Comparison of ENCODE assay signal across 1 cellular context in genomic region chr2:101883860-101884259, GRCh38.
TF ChIP-seq lines count a peak whose summit lies in the region.

No MANE protein-coding gene starts in this region.

TF ChIP-seq in GM12878, 131 proteins besides CTCF, POLR2A, EP300 and RAD21 (continued from another document):
- TF ChIP-seq, protein P1, sequence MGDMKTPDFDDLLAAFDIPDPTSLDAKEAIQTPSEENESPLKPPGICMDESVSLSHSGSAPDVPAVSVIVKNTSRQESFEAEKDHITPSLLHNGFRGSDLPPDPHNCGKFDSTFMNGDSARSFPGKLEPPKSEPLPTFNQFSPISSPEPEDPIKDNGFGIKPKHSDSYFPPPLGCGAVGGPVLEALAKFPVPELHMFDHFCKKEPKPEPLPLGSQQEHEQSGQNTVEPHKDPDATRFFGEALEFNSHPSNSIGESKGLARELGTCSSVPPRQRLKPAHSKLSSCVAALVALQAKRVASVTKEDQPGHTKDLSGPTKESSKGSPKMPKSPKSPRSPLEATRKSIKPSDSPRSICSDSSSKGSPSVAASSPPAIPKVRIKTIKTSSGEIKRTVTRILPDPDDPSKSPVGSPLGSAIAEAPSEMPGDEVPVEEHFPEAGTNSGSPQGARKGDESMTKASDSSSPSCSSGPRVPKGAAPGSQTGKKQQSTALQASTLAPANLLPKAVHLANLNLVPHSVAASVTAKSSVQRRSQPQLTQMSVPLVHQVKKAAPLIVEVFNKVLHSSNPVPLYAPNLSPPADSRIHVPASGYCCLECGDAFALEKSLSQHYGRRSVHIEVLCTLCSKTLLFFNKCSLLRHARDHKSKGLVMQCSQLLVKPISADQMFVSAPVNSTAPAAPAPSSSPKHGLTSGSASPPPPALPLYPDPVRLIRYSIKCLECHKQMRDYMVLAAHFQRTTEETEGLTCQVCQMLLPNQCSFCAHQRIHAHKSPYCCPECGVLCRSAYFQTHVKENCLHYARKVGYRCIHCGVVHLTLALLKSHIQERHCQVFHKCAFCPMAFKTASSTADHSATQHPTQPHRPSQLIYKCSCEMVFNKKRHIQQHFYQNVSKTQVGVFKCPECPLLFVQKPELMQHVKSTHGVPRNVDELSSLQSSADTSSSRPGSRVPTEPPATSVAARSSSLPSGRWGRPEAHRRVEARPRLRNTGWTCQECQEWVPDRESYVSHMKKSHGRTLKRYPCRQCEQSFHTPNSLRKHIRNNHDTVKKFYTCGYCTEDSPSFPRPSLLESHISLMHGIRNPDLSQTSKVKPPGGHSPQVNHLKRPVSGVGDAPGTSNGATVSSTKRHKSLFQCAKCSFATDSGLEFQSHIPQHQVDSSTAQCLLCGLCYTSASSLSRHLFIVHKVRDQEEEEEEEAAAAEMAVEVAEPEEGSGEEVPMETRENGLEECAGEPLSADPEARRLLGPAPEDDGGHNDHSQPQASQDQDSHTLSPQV (IDR thresholded peaks at IDR 0.05) = 0 out of 2 replicates have a peak, but pooled peaks have one; percentile 1
- TF ChIP-seq SUPT20H (IDR thresholded peaks at IDR 0.05; ENCODE audit: borderline replicate concordance, control insufficient read depth, low read depth, low read length) = no peak
- TF ChIP-seq KLF5 (IDR thresholded peaks at IDR 0.05; ENCODE audit: partially characterized antibody) = no peak
- TF ChIP-seq TCF12 (IDR thresholded peaks at IDR 0.05; ENCODE audit: low read depth, low read length) = no peak
- TF ChIP-seq NFXL1 (IDR thresholded peaks at IDR 0.05; ENCODE audit: borderline replicate concordance) = no peak
- TF ChIP-seq RFX5 (IDR thresholded peaks at IDR 0.05; ENCODE audit: low read depth, low read length) = no peak
- no peak for TF ChIP-seq SP1 (IDR thresholded peaks at IDR 0.05; ENCODE audit: low read depth, low read length)
- no peak for TF ChIP-seq GATAD2B (conservative IDR thresholded peaks at IDR 0.05; ENCODE audit: low read depth)
- no peak for TF ChIP-seq FOXM1 (IDR thresholded peaks at IDR 0.05; ENCODE audit: low read depth, low read length)
- TF ChIP-seq BCL3 (IDR thresholded peaks at IDR 0.05; ENCODE audit: borderline replicate concordance, insufficient read depth, low read depth, low read length, poor library complexity, severe bottlenecking) = no peak
- no peak for TF ChIP-seq MEF2B (IDR thresholded peaks at IDR 0.05; ENCODE audit: partially characterized antibody, poor library complexity, severe bottlenecking)
- TF ChIP-seq SRF (IDR thresholded peaks at IDR 0.05; ENCODE audit: low read depth in 2 of 2, low read length in 2 of 2) = no peak
- no peak for TF ChIP-seq CBFB (IDR thresholded peaks at IDR 0.05; ENCODE audit: low read depth)
- no peak for TF ChIP-seq STAT1 (conservative IDR thresholded peaks at IDR 0.05)
- TF ChIP-seq ATF2 (IDR thresholded peaks at IDR 0.05; ENCODE audit: low read length) = no peak
- TF ChIP-seq TBL1XR1 (IDR thresholded peaks at IDR 0.05; ENCODE audit: low read depth, low read length) = no peak
- no peak for TF ChIP-seq MTA3 (IDR thresholded peaks at IDR 0.05; ENCODE audit: borderline replicate concordance, low read length)
- TF ChIP-seq, protein P2, sequence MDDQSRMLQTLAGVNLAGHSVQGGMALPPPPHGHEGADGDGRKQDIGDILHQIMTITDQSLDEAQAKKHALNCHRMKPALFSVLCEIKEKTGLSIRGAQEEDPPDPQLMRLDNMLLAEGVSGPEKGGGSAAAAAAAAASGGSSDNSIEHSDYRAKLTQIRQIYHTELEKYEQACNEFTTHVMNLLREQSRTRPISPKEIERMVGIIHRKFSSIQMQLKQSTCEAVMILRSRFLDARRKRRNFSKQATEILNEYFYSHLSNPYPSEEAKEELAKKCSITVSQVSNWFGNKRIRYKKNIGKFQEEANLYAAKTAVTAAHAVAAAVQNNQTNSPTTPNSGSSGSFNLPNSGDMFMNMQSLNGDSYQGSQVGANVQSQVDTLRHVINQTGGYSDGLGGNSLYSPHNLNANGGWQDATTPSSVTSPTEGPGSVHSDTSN (IDR thresholded peaks at IDR 0.05; ENCODE audit: insufficient replicate concordance, low read depth, low read length) = peak; percentile 86
- no peak for TF ChIP-seq BACH1 (IDR thresholded peaks at IDR 0.05; ENCODE audit: borderline replicate concordance)
- TF ChIP-seq SUZ12 (IDR thresholded peaks at IDR 0.05; ENCODE audit: unreplicated experiment) = no peak
- TF ChIP-seq FOS (IDR thresholded peaks at IDR 0.05; ENCODE audit: borderline replicate concordance, extremely low read depth, insufficient read length) = no peak
- TF ChIP-seq NBN (IDR thresholded peaks at IDR 0.05) = peak; percentile 35; the same call in 1 of the 2 replicates
- TF ChIP-seq RCOR1 (conservative IDR thresholded peaks at IDR 0.05; ENCODE audit: low read depth, low read length) = no peak
- no peak for TF ChIP-seq NR2C1 (IDR thresholded peaks at IDR 0.05)
- no peak for TF ChIP-seq NFYA (IDR thresholded peaks at IDR 0.05; ENCODE audit: borderline replicate concordance, low read depth, low read length)
- TF ChIP-seq SMAD1 (IDR thresholded peaks at IDR 0.05; ENCODE audit: low read depth, partially characterized antibody) = no peak
- TF ChIP-seq ATF3 (IDR thresholded peaks at IDR 0.05; ENCODE audit: borderline replicate concordance, extremely low read depth, low read depth, low read length) = no peak
- TF ChIP-seq PAX8 (IDR thresholded peaks at IDR 0.05) = no peak
- no peak for TF ChIP-seq IRF3 (IDR thresholded peaks at IDR 0.05)
- peak; percentile 52 for TF ChIP-seq SKIL (IDR thresholded peaks at IDR 0.05; ENCODE audit: low read depth, poor library complexity, severe bottlenecking)
- no peak for TF ChIP-seq CBX3 (IDR thresholded peaks at IDR 0.05; ENCODE audit: borderline replicate concordance, low read depth)
- no peak for TF ChIP-seq SIN3A (IDR thresholded peaks at IDR 0.05; ENCODE audit: low read depth, low read length)
- no peak for TF ChIP-seq IKZF1 (conservative IDR thresholded peaks at IDR 0.05)
